16 cellular contexts compared by ENCODE assay signal in genomic region chr17:2388020-2388704, GRCh38. TPM values are rescaled to one million over a fixed set of nuclear protein-coding genes. Genes with fewer than 3 reads are reported as not detected.
DNase-seq lines count a peak whose midpoint lies in the region; ATAC-seq and TF ChIP-seq lines count a peak whose summit lies in the region.
"Had no signal": no experiment of that assay in that cellular context is flagged by ENCODE, and none has a peak within 500 bp of the region (broad histone marks: within the 10 kb centered on the region; RNA-seq: fewer than 3 reads in every experiment).

No MANE protein-coding gene starts in this region.

- intact Hi-C loops in activated naive CD4-positive, alpha-beta T cell treated with anti-CD3 and anti-CD28 coated beads for 36 hours (cut with micrococcal nuclease): no loop called here

- CTCF ChIA-PET in activated naive CD4-positive, alpha-beta T cell treated with anti-CD3 and anti-CD28 coated beads for 36 hours (lab: Charles Lee): interaction anchor here (1.5 kb wide), 1 partner anchor 28 kb away, joined by 5 read pairs; no protein-coding TSS in a partner anchor

- H3K27me3 Mint-ChIP-seq in activated naive CD4-positive, alpha-beta T cell treated with anti-CD3 and anti-CD28 coated beads for 36 hours (ENCODE audit: low read depth): no peaks in the 10 kb centered on the region
- peaks cover 16% of the 10 kb centered on the region for H3K27me3 Mint-ChIP-seq in glutamatergic neuron (ENCODE audit: unreplicated experiment)
- no peaks in the 10 kb centered on the region for H3K27me3 Mint-ChIP-seq in stimulated activated naive B cell treated with anti-CD40 and anti-IgM and Interleukin-4, amounts not matched to agents 10 μg/mL and 1 μg/mL and 100 μg/mL, for 72 hours

- in situ Hi-C loops in KBM-7 (cut with MboI; ENCODE audit: low pct_unique_long_range_greater_than_20kb, low sequenced_read_pairs): no loop called here

- no peak for TF ChIP-seq CTCF in glutamatergic neuron (IDR thresholded peaks at IDR 0.05; ENCODE audit: partially characterized antibody, unreplicated experiment)

- peak overlapping the region; percentile 58 to 86 for H3K27ac Mint-ChIP-seq in activated naive CD4-positive, alpha-beta T cell treated with anti-CD3 and anti-CD28 coated beads, Interleukin-2, amount 50 U/mL, for 72 hours
- H3K27ac Mint-ChIP-seq in activated naive CD4-positive, alpha-beta T cell treated with anti-CD3 and anti-CD28 coated beads for 36 hours: no peak overlapping the region
- H3K27ac Mint-ChIP-seq in glutamatergic neuron (ENCODE audit: unreplicated experiment): peak overlapping the region; percentile 75
- peak overlapping the region; percentile 71 for H3K27ac Mint-ChIP-seq in stimulated activated naive B cell treated with anti-CD40 and anti-IgM and Interleukin-4, amounts not matched to agents 10 μg/mL and 1 μg/mL and 100 μg/mL, for 72 hours

- H3K36me3 Mint-ChIP-seq in activated naive CD4-positive, alpha-beta T cell treated with anti-CD3 and anti-CD28 coated beads, Interleukin-2, amount 50 U/mL, for 72 hours: peaks cover 9 to 11% of the 10 kb centered on the region in 2 donors
- H3K36me3 Mint-ChIP-seq in activated naive CD4-positive, alpha-beta T cell treated with anti-CD3 and anti-CD28 coated beads for 36 hours (ENCODE audit: low read depth): peaks cover 6% of the 10 kb centered on the region
- no peaks in the 10 kb centered on the region for H3K36me3 Mint-ChIP-seq in glutamatergic neuron (ENCODE audit: unreplicated experiment)
- peaks cover 20 to 35% of the 10 kb centered on the region in 2 donors for H3K36me3 Mint-ChIP-seq in stimulated activated naive B cell treated with anti-CD40 and anti-IgM and Interleukin-4, amounts not matched to agents 10 μg/mL and 1 μg/mL and 100 μg/mL, for 72 hours

- H3K9me3 Mint-ChIP-seq in activated naive CD4-positive, alpha-beta T cell treated with anti-CD3 and anti-CD28 coated beads, Interleukin-2, amount 50 U/mL, for 72 hours: no peaks in the 10 kb centered on the region
- H3K9me3 Mint-ChIP-seq in activated naive CD4-positive, alpha-beta T cell treated with anti-CD3 and anti-CD28 coated beads for 36 hours: no peaks in the 10 kb centered on the region
- peaks cover 21% of the 10 kb centered on the region for H3K9me3 Mint-ChIP-seq in glutamatergic neuron (ENCODE audit: unreplicated experiment)
- H3K9me3 Mint-ChIP-seq in stimulated activated naive B cell treated with anti-CD40 and anti-IgM and Interleukin-4, amounts not matched to agents 10 μg/mL and 1 μg/mL and 100 μg/mL, for 72 hours: no peaks in the 10 kb centered on the region

- no peak for DNase-seq in activated naive CD4-positive, alpha-beta T cell treated with anti-CD3 and anti-CD28 coated beads, Interleukin-2, amount 50 U/mL, for 72 hours (ENCODE audit: low spot score in 2 of 2)
- no peak for DNase-seq in activated naive CD4-positive, alpha-beta T cell treated with anti-CD3 and anti-CD28 coated beads for 36 hours
- DNase-seq in NCI-H510A (lab: John Stamatoyannopoulos, UW) (peak; percentile 56), glutamatergic neuron (no peak), KBM-7 (no peak)
- DNase-seq in stimulated activated naive B cell treated with anti-CD40 and anti-IgM and Interleukin-4, amounts not matched to agents 10 μg/mL and 1 μg/mL and 100 μg/mL, for 72 hours: no peak
- DNase-seq: activated CD4-positive, alpha-beta T cell treated with anti-CD3 and anti-CD28 coated beads for 48 hours; aorta; DND-41; KG1; NCI-H146; RPMI8226; small intestine had no signal

- peaks cover 28% of the 10 kb centered on the region for H3K4me1 Mint-ChIP-seq in activated naive CD4-positive, alpha-beta T cell treated with anti-CD3 and anti-CD28 coated beads for 36 hours (ENCODE audit: low read depth)
- H3K4me1 Mint-ChIP-seq in glutamatergic neuron (ENCODE audit: low read depth, unreplicated experiment): peaks cover 43% of the 10 kb centered on the region
- peaks cover 31 to 52% of the 10 kb centered on the region in 2 donors for H3K4me1 Mint-ChIP-seq in stimulated activated naive B cell treated with anti-CD40 and anti-IgM and Interleukin-4, amounts not matched to agents 10 μg/mL and 1 μg/mL and 100 μg/mL, for 72 hours

- no peak overlapping the region for H3K4me3 Mint-ChIP-seq in activated naive CD4-positive, alpha-beta T cell treated with anti-CD3 and anti-CD28 coated beads for 36 hours
- peak overlapping the region; percentile 55 for H3K4me3 Mint-ChIP-seq in glutamatergic neuron (ENCODE audit: unreplicated experiment)
- H3K4me3 Mint-ChIP-seq in stimulated activated naive B cell treated with anti-CD40 and anti-IgM and Interleukin-4, amounts not matched to agents 10 μg/mL and 1 μg/mL and 100 μg/mL, for 72 hours: no peak overlapping the region

- no peak for ATAC-seq in activated naive CD4-positive, alpha-beta T cell treated with anti-CD3 and anti-CD28 coated beads, Interleukin-2, amount 50 U/mL, for 72 hours
- no peak for ATAC-seq in stimulated activated naive B cell treated with anti-CD40 and anti-IgM and Interleukin-4, amounts not matched to agents 10 μg/mL and 1 μg/mL and 100 μg/mL, for 72 hours (replicated peaks)
- ATAC-seq in HG03469 (IDR thresholded peaks at IDR 0.05; ENCODE audit: unreplicated experiment): no peak
- no peak for ATAC-seq in GM19328 (IDR thresholded peaks at IDR 0.05; ENCODE audit: unreplicated experiment)
- ATAC-seq: pancreas had no signal

RNA-seq across cellular contexts. Expression of gene MNT, which starts 12.7 kb away (rescaled TPM):
- total RNA-seq in activated naive CD4-positive, alpha-beta T cell treated with anti-CD3 and anti-CD28 coated beads, Interleukin-2, amount 50 U/mL, for 72 hours: 10 to 100 TPM; 23.4 to 31.9 TPM
- total RNA-seq in activated naive CD4-positive, alpha-beta T cell treated with anti-CD3 and anti-CD28 coated beads for 36 hours: 10 to 100 TPM; 13.1 to 17.0 TPM
- total RNA-seq in glutamatergic neuron (ENCODE audit: unreplicated experiment): 41.0 TPM

RNA-seq across cellular contexts. Expression of gene SGSM2, which starts 50.9 kb away (rescaled TPM):
- 10 to 100 TPM; 27.8 to 50.1 TPM for total RNA-seq in activated naive CD4-positive, alpha-beta T cell treated with anti-CD3 and anti-CD28 coated beads, Interleukin-2, amount 50 U/mL, for 72 hours
- total RNA-seq in activated naive CD4-positive, alpha-beta T cell treated with anti-CD3 and anti-CD28 coated beads for 36 hours: 10 to 100 TPM; 20.3 to 22.0 TPM
- 111 TPM for total RNA-seq in glutamatergic neuron (ENCODE audit: unreplicated experiment)

RNA-seq across cellular contexts. Expression of gene TSR1, which starts 51.9 kb away (rescaled TPM):
- total RNA-seq in activated naive CD4-positive, alpha-beta T cell treated with anti-CD3 and anti-CD28 coated beads, Interleukin-2, amount 50 U/mL, for 72 hours: 10 to 100 TPM; 55.9 to 73.4 TPM
- 10 to 100 TPM; 51.1 to 51.5 TPM for total RNA-seq in activated naive CD4-positive, alpha-beta T cell treated with anti-CD3 and anti-CD28 coated beads for 36 hours
- total RNA-seq in glutamatergic neuron (ENCODE audit: unreplicated experiment): 25.6 TPM
